ENCODE assay signal across 8 cellular contexts in genomic region chr19:1503089-1503924, GRCh38. TPM values are rescaled to one million over a fixed set of nuclear protein-coding genes. Genes with fewer than 3 reads are reported as not detected.
DNase-seq lines count a peak whose midpoint lies in the region; ATAC-seq, FAIRE-seq and TF ChIP-seq lines count a peak whose summit lies in the region.

No MANE protein-coding gene starts in this region.

- 19 to 23% methylated on average over 42 to 49 of the region's 49 CpGs for WGBS in pancreas, 2 donors

- H3K79me2 ChIP-seq in fibroblast of lung (ENCODE audit: control insufficient read depth, insufficient read depth, low read length): no peaks in the 10 kb centered on the region

- TF ChIP-seq CTCF in fibroblast of lung (conservative IDR thresholded peaks at IDR 0.05 in 1 of 2, IDR thresholded peaks at IDR 0.05 in 1 of 2; ENCODE audit: low read depth in 1 of 2, low read length in 2 of 2): peak; percentile 54 to 60
- peak; percentile 76 to 82 (median 78) for TF ChIP-seq CTCF in pancreas (IDR thresholded peaks at IDR 0.05)
- TF ChIP-seq CTCF in upper lobe of right lung (IDR thresholded peaks at IDR 0.05): peak; percentile 71

- intact Hi-C loops in pancreas (cut with DNase I): no loop called here
- intact Hi-C loops in upper lobe of right lung (cut with DNase I): no loop called here

- H3K27ac ChIP-seq in fibroblast of lung (ENCODE audit: insufficient read depth, low read length) (no peak overlapping the region), pancreas (no peak overlapping the region), upper lobe of right lung (no peak overlapping the region)

- no peaks in the 10 kb centered on the region for H3K9me3 ChIP-seq in ES-I3 (ENCODE audit: control insufficient read depth, insufficient read depth, low read length)
- no peaks in the 10 kb centered on the region for H3K9me3 ChIP-seq in fibroblast of lung (ENCODE audit: control insufficient read depth, insufficient read depth, low read depth, low read length)
- H3K9me3 ChIP-seq in pancreas: no peaks in the 10 kb centered on the region
- no peaks in the 10 kb centered on the region for H3K9me3 ChIP-seq in upper lobe of right lung

- H3K36me3 ChIP-seq in ES-I3 (ENCODE audit: insufficient read depth, low read length): no peaks in the 10 kb centered on the region
- H3K36me3 ChIP-seq in fibroblast of lung (ENCODE audit: control insufficient read depth, insufficient read depth, low read length): no peaks in the 10 kb centered on the region
- H3K36me3 ChIP-seq in pancreas: no peaks in the 10 kb centered on the region
- H3K36me3 ChIP-seq in upper lobe of right lung: no peaks in the 10 kb centered on the region

- no peaks in the 10 kb centered on the region for H4K20me1 ChIP-seq in fibroblast of lung (ENCODE audit: control insufficient read depth, extremely low read depth, insufficient read depth, low read length)

- H3K9ac ChIP-seq in ES-I3 (ENCODE audit: low read depth, low read length) (peak overlapping the region; percentile 56; the same call in 1 of the 2 replicates), fibroblast of lung (ENCODE audit: insufficient read depth, low read length) (no peak overlapping the region)

- H3K4me2 ChIP-seq in fibroblast of lung (ENCODE audit: extremely low read depth, insufficient read depth, low read length): peak overlapping the region; percentile 48

- peaks cover 9% of the 10 kb centered on the region for H3K27me3 ChIP-seq in fibroblast of lung (ENCODE audit: control insufficient read depth, insufficient read depth, low read length)
- H3K27me3 ChIP-seq in pancreas: no peaks in the 10 kb centered on the region
- peaks cover 26% of the 10 kb centered on the region for H3K27me3 ChIP-seq in upper lobe of right lung

- ATAC-seq in pancreas (peak in 3 of 4 donors; percentile 9 to 14 (median 11)), upper lobe of right lung (peak; percentile 45), GM19455 (IDR thresholded peaks at IDR 0.05; ENCODE audit: unreplicated experiment) (no peak)

- H3K4me3 ChIP-seq in fibroblast of lung (replicated peaks in 1 of 4; ENCODE audit: control extremely low read depth in 1 of 4, insufficient read depth in 1 of 4, low read depth in 3 of 4, low read length in 4 of 4) (peak overlapping the region in 1 of 4 experiments; percentile 28), pancreas (no peak overlapping the region), upper lobe of right lung (no peak overlapping the region)

- H3K4me1 ChIP-seq in ES-I3 (ENCODE audit: insufficient read depth, low read length) (peaks cover 4% of the 10 kb centered on the region; the same call in 1 of the 2 replicates), fibroblast of lung (ENCODE audit: control insufficient read depth, extremely low read depth, insufficient read depth, low read length) (peaks cover 2% of the 10 kb centered on the region), pancreas (peaks cover 0 to 11% (median 0%) of the 10 kb centered on the region in 3 donors), upper lobe of right lung (peaks cover 7% of the 10 kb centered on the region)

- no peak for FAIRE-seq in pancreas (lab: Jason Lieb, UNC)

- no peak overlapping the region for H2AFZ ChIP-seq in fibroblast of lung (ENCODE audit: low read length)

- DNase-seq in NCI-H69 (lab: John Stamatoyannopoulos, UW) (peak; percentile 74), activated T-cell treated with anti-CD3 and anti-CD28 coated beads for 24 hours (ENCODE audit: low read depth) (peak; percentile 58), fibroblast of lung (ENCODE audit: low read depth in 2 of 2) (peak in 1 of 2 donors; percentile 20), pancreas (peak in 5 of 6 donors; percentile 24 to 84 (median 65)), upper lobe of right lung (peak; percentile 82), kidney glomerular epithelial cell (lab: John Stamatoyannopoulos, UW) (no peak)

RNA-seq across cellular contexts. Expression of gene ADAMTSL5, which starts 9.5 kb away (rescaled TPM):
- total RNA-seq in fibroblast of lung: 1.5 and 3.1 TPM in 2 replicates
- 4.3 and 4.7 TPM in 2 replicates for polyA plus RNA-seq in fibroblast of lung
- 7.6 and 8.4 TPM in 2 replicates for polyA plus RNA-seq in fibroblast of lung (2012)
- 4.3 and 4.8 TPM in 2 replicates for polyA minus RNA-seq in fibroblast of lung (ENCODE audit: low replicate concordance)
- total RNA-seq in pancreas: 1 to 10 TPM in 2 of 6 donors, under 1 TPM in 4; 0.23 to 4.0 (median 0.72) TPM
- polyA plus RNA-seq in pancreas: under 1 TPM; 0.52 to 0.53 TPM
- total RNA-seq in upper lobe of right lung: 4.8 TPM

RNA-seq across cellular contexts. Expression of gene REEP6, which starts 12.3 kb away (rescaled TPM):
- total RNA-seq in fibroblast of lung (0.99 and 1.3 TPM in 2 replicates), pancreas (10 to 100 TPM; 12.6 to 22.0 (median 16.9) TPM), upper lobe of right lung (1.2 TPM)
- polyA plus RNA-seq in fibroblast of lung (0.47 and 0.55 TPM in 2 replicates), pancreas (10 to 100 TPM; 14.5 to 24.1 TPM)
- 1.2 and 1.4 TPM in 2 replicates for polyA plus RNA-seq in fibroblast of lung (2012)
- polyA minus RNA-seq in fibroblast of lung (ENCODE audit: low replicate concordance): 0.41 and 9.5 TPM in 2 replicates

RNA-seq across cellular contexts. Expression of gene PCSK4, which starts 13.2 kb away (rescaled TPM):
- total RNA-seq in fibroblast of lung (1.5 and 3.5 TPM in 2 replicates), pancreas (1 to 10 TPM; 1.5 to 2.7 (median 2.3) TPM), upper lobe of right lung (4.3 TPM)
- polyA plus RNA-seq in fibroblast of lung (0.26 and 0.28 TPM in 2 replicates), pancreas (10 to 100 TPM in 1 of 2 donors, 1 to 10 TPM in 1; 9.9 to 11.5 TPM)
- 0.35 and 0.38 TPM in 2 replicates for polyA plus RNA-seq in fibroblast of lung (2012)
- 0.67 TPM in 1 of 2 replicates, not detected in the other for polyA minus RNA-seq in fibroblast of lung (ENCODE audit: low replicate concordance)

RNA-seq across cellular contexts. Expression of gene PLK5, which starts 20.6 kb away (rescaled TPM):
- total RNA-seq in fibroblast of lung (not detected in 2 replicates), pancreas (not detected), upper lobe of right lung (not detected)
- polyA plus RNA-seq in fibroblast of lung (not detected in 2 replicates), pancreas (under 1 TPM; 0.11 to 0.23 TPM)
- not detected in 2 replicates for polyA plus RNA-seq in fibroblast of lung (2012)
- not detected in 2 replicates for polyA minus RNA-seq in fibroblast of lung (ENCODE audit: low replicate concordance)

RNA-seq across cellular contexts. Expression of gene C19orf25, which starts 24.3 kb away (rescaled TPM):
- 21.8 and 24.8 TPM in 2 replicates for total RNA-seq in fibroblast of lung
- 11.2 and 12.0 TPM in 2 replicates for polyA plus RNA-seq in fibroblast of lung
- polyA plus RNA-seq in fibroblast of lung (2012): 18.2 and 25.0 TPM in 2 replicates
- 13.4 and 27.6 TPM in 2 replicates for polyA minus RNA-seq in fibroblast of lung (ENCODE audit: low replicate concordance)
- total RNA-seq in pancreas: 10 to 100 TPM; 10.7 to 19.3 (median 13.4) TPM
- 10 to 100 TPM; 21.5 to 39.0 TPM for polyA plus RNA-seq in pancreas
- total RNA-seq in upper lobe of right lung: 26.3 TPM
